ENCODE assay signal across 1 cellular context in the genomic region with DNA sequence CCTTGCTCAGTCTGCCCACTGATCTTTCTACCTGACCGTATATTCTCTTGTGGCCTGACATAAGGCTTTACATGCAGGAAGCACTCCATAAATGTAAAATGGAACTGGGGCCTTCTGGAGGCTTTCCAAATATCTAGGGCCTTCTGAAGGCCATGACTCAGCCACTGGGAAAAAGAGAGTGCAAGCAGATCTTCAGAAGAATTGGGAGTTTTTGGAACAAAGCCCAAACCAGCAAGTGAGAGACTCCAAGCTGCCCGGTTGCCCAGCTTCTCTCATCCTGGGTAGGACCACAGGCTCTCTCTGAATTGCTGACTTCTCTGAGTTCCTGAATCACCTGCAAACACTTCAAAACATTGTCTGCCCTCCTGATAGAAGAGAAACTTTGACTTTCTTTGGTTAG.
TF ChIP-seq lines count a peak whose summit lies in the region.

No MANE protein-coding gene starts in this region.

TF ChIP-seq in K562, 482 proteins besides CTCF, POLR2A, EP300 and RAD21:
- TF ChIP-seq, protein P1, sequence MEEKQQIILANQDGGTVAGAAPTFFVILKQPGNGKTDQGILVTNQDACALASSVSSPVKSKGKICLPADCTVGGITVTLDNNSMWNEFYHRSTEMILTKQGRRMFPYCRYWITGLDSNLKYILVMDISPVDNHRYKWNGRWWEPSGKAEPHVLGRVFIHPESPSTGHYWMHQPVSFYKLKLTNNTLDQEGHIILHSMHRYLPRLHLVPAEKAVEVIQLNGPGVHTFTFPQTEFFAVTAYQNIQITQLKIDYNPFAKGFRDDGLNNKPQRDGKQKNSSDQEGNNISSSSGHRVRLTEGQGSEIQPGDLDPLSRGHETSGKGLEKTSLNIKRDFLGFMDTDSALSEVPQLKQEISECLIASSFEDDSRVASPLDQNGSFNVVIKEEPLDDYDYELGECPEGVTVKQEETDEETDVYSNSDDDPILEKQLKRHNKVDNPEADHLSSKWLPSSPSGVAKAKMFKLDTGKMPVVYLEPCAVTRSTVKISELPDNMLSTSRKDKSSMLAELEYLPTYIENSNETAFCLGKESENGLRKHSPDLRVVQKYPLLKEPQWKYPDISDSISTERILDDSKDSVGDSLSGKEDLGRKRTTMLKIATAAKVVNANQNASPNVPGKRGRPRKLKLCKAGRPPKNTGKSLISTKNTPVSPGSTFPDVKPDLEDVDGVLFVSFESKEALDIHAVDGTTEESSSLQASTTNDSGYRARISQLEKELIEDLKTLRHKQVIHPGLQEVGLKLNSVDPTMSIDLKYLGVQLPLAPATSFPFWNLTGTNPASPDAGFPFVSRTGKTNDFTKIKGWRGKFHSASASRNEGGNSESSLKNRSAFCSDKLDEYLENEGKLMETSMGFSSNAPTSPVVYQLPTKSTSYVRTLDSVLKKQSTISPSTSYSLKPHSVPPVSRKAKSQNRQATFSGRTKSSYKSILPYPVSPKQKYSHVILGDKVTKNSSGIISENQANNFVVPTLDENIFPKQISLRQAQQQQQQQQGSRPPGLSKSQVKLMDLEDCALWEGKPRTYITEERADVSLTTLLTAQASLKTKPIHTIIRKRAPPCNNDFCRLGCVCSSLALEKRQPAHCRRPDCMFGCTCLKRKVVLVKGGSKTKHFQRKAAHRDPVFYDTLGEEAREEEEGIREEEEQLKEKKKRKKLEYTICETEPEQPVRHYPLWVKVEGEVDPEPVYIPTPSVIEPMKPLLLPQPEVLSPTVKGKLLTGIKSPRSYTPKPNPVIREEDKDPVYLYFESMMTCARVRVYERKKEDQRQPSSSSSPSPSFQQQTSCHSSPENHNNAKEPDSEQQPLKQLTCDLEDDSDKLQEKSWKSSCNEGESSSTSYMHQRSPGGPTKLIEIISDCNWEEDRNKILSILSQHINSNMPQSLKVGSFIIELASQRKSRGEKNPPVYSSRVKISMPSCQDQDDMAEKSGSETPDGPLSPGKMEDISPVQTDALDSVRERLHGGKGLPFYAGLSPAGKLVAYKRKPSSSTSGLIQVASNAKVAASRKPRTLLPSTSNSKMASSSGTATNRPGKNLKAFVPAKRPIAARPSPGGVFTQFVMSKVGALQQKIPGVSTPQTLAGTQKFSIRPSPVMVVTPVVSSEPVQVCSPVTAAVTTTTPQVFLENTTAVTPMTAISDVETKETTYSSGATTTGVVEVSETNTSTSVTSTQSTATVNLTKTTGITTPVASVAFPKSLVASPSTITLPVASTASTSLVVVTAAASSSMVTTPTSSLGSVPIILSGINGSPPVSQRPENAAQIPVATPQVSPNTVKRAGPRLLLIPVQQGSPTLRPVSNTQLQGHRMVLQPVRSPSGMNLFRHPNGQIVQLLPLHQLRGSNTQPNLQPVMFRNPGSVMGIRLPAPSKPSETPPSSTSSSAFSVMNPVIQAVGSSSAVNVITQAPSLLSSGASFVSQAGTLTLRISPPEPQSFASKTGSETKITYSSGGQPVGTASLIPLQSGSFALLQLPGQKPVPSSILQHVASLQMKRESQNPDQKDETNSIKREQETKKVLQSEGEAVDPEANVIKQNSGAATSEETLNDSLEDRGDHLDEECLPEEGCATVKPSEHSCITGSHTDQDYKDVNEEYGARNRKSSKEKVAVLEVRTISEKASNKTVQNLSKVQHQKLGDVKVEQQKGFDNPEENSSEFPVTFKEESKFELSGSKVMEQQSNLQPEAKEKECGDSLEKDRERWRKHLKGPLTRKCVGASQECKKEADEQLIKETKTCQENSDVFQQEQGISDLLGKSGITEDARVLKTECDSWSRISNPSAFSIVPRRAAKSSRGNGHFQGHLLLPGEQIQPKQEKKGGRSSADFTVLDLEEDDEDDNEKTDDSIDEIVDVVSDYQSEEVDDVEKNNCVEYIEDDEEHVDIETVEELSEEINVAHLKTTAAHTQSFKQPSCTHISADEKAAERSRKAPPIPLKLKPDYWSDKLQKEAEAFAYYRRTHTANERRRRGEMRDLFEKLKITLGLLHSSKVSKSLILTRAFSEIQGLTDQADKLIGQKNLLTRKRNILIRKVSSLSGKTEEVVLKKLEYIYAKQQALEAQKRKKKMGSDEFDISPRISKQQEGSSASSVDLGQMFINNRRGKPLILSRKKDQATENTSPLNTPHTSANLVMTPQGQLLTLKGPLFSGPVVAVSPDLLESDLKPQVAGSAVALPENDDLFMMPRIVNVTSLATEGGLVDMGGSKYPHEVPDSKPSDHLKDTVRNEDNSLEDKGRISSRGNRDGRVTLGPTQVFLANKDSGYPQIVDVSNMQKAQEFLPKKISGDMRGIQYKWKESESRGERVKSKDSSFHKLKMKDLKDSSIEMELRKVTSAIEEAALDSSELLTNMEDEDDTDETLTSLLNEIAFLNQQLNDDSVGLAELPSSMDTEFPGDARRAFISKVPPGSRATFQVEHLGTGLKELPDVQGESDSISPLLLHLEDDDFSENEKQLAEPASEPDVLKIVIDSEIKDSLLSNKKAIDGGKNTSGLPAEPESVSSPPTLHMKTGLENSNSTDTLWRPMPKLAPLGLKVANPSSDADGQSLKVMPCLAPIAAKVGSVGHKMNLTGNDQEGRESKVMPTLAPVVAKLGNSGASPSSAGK (IDR thresholded peaks at IDR 0.05) = no peak
- TF ChIP-seq GTF3C2 (IDR thresholded peaks at IDR 0.05; ENCODE audit: borderline replicate concordance, extremely low read depth, insufficient read length) (no peak), SRF (CRISPR knock-in tag; IDR thresholded peaks at IDR 0.05) (no peak), ESRRA (IDR thresholded peaks at IDR 0.05; ENCODE audit: borderline replicate concordance, low read depth) (no peak), HNRNPL (IDR thresholded peaks at IDR 0.05; ENCODE audit: low read depth, low read length) (no peak), ZFP30 (CRISPR knock-in tag; IDR thresholded peaks at IDR 0.05; ENCODE audit: borderline replicate concordance) (no peak), NFIC (IDR thresholded peaks at IDR 0.05) (0 out of 2 replicates have a peak, but pooled peaks have one; percentile 23)
